ENCODE assay signal across 1 cellular context in genomic region chr12:105079011-105079570, GRCh38.
TF ChIP-seq lines count a peak whose summit lies in the region.

No MANE protein-coding gene starts in this region.

TF ChIP-seq in GM23338, 12 proteins besides CTCF, POLR2A, EP300 and RAD21 (continued from another document):
- no peak for TF ChIP-seq ZNF462 (CRISPR knock-in tag; IDR thresholded peaks at IDR 0.05)
- TF ChIP-seq CREB1 (CRISPR knock-in tag; IDR thresholded peaks at IDR 0.05; ENCODE audit: low read depth): no peak
- TF ChIP-seq NANOG (IDR thresholded peaks at IDR 0.05; ENCODE audit: borderline replicate concordance): no peak
- no peak for TF ChIP-seq STAT1 (IDR thresholded peaks at IDR 0.05; ENCODE audit: unreplicated experiment)
